In the genomic region with DNA sequence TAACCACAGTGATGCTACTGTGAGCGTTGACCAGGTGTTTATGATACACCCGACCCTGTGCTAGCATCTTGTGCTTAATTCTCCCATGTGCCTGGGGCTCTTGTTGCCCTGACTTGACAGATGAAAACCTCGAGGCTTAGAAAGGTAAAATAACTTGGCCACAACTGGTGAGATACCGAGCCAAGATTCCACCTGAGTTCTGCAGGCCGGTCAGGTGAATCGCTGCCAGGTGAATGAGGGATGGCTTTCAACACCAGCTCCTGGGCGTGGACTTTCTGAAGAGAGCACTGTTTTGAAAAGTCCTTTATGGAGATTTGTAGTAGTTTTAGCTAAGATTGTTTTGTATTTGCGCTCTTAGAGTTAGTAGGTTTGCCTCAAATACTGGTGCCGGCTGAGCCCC, we compare ENCODE assay signal across 25 cellular contexts. TPM values are rescaled to one million over a fixed set of nuclear protein-coding genes. Genes with fewer than 3 reads are reported as not detected.
DNase-seq lines count a peak whose midpoint lies in the region; ATAC-seq and TF ChIP-seq lines count a peak whose summit lies in the region.
"Had no signal": no experiment of that assay in that cellular context is flagged by ENCODE, and none has a peak within 500 bp of the region (broad histone marks: within the 10 kb centered on the region; RNA-seq: fewer than 3 reads in every experiment).

No MANE protein-coding gene starts in this region.

- H3K4me3 Mint-ChIP-seq in MCF 10A (ENCODE audit: unreplicated experiment) = no peak overlapping the region
- H3K4me3 Mint-ChIP-seq in T-helper 17 cell = peak overlapping the region; percentile 63
- H3K4me3 Mint-ChIP-seq in endothelial cell (ENCODE audit: unreplicated experiment) = no peak overlapping the region
- peak overlapping the region; percentile 36 to 77 for H3K4me3 Mint-ChIP-seq in stimulated activated naive CD8-positive, alpha-beta T cell treated with anti-CD3 and anti-CD28 coated beads, Interleukin-15, amount 100 ng/mL, for 72 hours
- H3K4me3 Mint-ChIP-seq: GM23338, nephron had no signal

- CTCF ChIA-PET in MCF 10A (lab: Yijun Ruan, JAX) (interaction anchor here (0.6 to 0.8 kb wide), 2 partner anchors 15 to 145 kb away, joined by 3 to 4 read pairs; no protein-coding TSS in a partner anchor), mammary epithelial cell (lab: Charles Lee; ENCODE audit: low non-redundant PET) (no interaction called here)

- no peaks in the 10 kb centered on the region for H4K20me1 ChIP-seq in mammary epithelial cell (ENCODE audit: insufficient read depth, low read length)

- peaks cover 8% of the 10 kb centered on the region for H3K4me1 Mint-ChIP-seq in MCF 10A (ENCODE audit: insufficient read depth, unreplicated experiment)
- peaks cover 80% of the 10 kb centered on the region for H3K4me1 Mint-ChIP-seq in T-helper 17 cell
- H3K4me1 Mint-ChIP-seq in endothelial cell (ENCODE audit: unreplicated experiment) = peaks cover 29% of the 10 kb centered on the region
- H3K4me1 Mint-ChIP-seq in stimulated activated naive CD8-positive, alpha-beta T cell treated with anti-CD3 and anti-CD28 coated beads, Interleukin-15, amount 100 ng/mL, for 72 hours = peaks cover 98% of the 10 kb centered on the region
- H3K4me1 Mint-ChIP-seq: GM23338 had no signal

- BruUV-seq in MCF 10A (replicated peaks; lab: Mats Ljungman, UMichigan) (no TSS peak), mammary epithelial cell (replicated peaks; lab: Mats Ljungman, UMichigan) (no TSS peak)

- POLR2A ChIA-PET in MCF 10A (lab: Yijun Ruan, JAX) = interaction anchor here (0.9 to 1.3 kb wide), 2 partner anchors 9 to 16 kb away, joined by 3 to 4 read pairs; no protein-coding TSS in a partner anchor

- H3K9me3 Mint-ChIP-seq in MCF 10A (ENCODE audit: unreplicated experiment) = no peaks in the 10 kb centered on the region
- H3K9me3 Mint-ChIP-seq in endothelial cell (ENCODE audit: unreplicated experiment) = no peaks in the 10 kb centered on the region
- no peaks in the 10 kb centered on the region for H3K9me3 Mint-ChIP-seq in stimulated activated naive CD8-positive, alpha-beta T cell treated with anti-CD3 and anti-CD28 coated beads, Interleukin-15, amount 100 ng/mL, for 72 hours
- H3K9me3 Mint-ChIP-seq: GM23338, nephron had no signal

- peaks cover 14% of the 10 kb centered on the region for H3K27me3 ChIP-seq in mammary epithelial cell (ENCODE audit: insufficient read depth, low read length)
- H3K27me3 ChIP-seq in MG63 = peaks cover 3% of the 10 kb centered on the region; the same call in 1 of the 2 replicates
- H3K27me3 ChIP-seq: body of pancreas, hepatocyte, ovary, transverse colon had no signal

- no peak overlapping the region for H3K9ac ChIP-seq in mammary epithelial cell (ENCODE audit: insufficient read depth, low read length)
- H3K9ac ChIP-seq: SK-N-SH had no signal

- TF ChIP-seq CTCF in MCF 10A (IDR thresholded peaks at IDR 0.05; ENCODE audit: unreplicated experiment) (no peak), mammary epithelial cell (conservative IDR thresholded peaks at IDR 0.05 in 1 of 2, IDR thresholded peaks at IDR 0.05 in 1 of 2; ENCODE audit: extremely low read depth in 1 of 2, insufficient read depth in 1 of 2, low read depth in 1 of 2, low read length in 2 of 2) (no peak), endothelial cell (IDR thresholded peaks at IDR 0.05; ENCODE audit: unreplicated experiment) (no peak)

- H2AFZ ChIP-seq in mammary epithelial cell (ENCODE audit: low read depth, low read length) = no peak overlapping the region
- H2AFZ ChIP-seq: GM23338, hepatocyte had no signal

- no peaks in the 10 kb centered on the region for H3K79me2 ChIP-seq in mammary epithelial cell (ENCODE audit: insufficient read depth, low read length)
- H3K79me2 ChIP-seq: hepatocyte had no signal

- intact Hi-C loops in MCF 10A (cut with micrococcal nuclease) (no loop called here), mammary epithelial cell (cut with micrococcal nuclease) (no loop called here)

- no peak overlapping the region for H3K4me2 ChIP-seq in mammary epithelial cell (ENCODE audit: insufficient read depth, low read depth, low read length)
- H3K4me2 ChIP-seq: GM23338, hepatocyte, SK-N-SH had no signal

- no peaks in the 10 kb centered on the region for H3K36me3 Mint-ChIP-seq in MCF 10A (ENCODE audit: insufficient read depth, unreplicated experiment)
- H3K36me3 Mint-ChIP-seq in T-helper 17 cell (ENCODE audit: low read depth) = peaks cover 10% of the 10 kb centered on the region
- H3K36me3 Mint-ChIP-seq in endothelial cell (ENCODE audit: low read depth, unreplicated experiment) = no peaks in the 10 kb centered on the region

- no peak for ATAC-seq in T-helper 17 cell
- no peak for ATAC-seq in stimulated activated naive CD8-positive, alpha-beta T cell treated with anti-CD3 and anti-CD28 coated beads, Interleukin-15, amount 100 ng/mL, for 72 hours
- ATAC-seq: body of pancreas, GM23338, left lobe of liver had no signal

- H3K4me1 ChIP-seq in mammary epithelial cell (ENCODE audit: insufficient read depth, low read length) = no peaks in the 10 kb centered on the region
- H3K4me1 ChIP-seq: body of pancreas had no signal

- no peak overlapping the region for H3K27ac ChIP-seq in mammary epithelial cell (ENCODE audit: insufficient read depth, low read depth, low read length)
- H3K27ac ChIP-seq: body of pancreas, hepatocyte, ovary, WERI-Rb-1 had no signal

- in situ Hi-C loops in mammary epithelial cell (cut with MboI; ENCODE audit: low sequenced_read_pairs in 2 of 2) = no loop called here

- DNase-seq in MCF 10A (ENCODE audit: unreplicated experiment) (peak; percentile 17), mammary epithelial cell (no peak), T-helper 17 cell (no peak), endothelial cell (ENCODE audit: low spot score) (no peak), NOMO-1 treated with dmso at 0.1 percent for 144 hours (lab: John Stamatoyannopoulos, UW; ENCODE audit: unreplicated experiment) (no peak), MG63 (no peak)
- no peak for DNase-seq in stimulated activated naive CD8-positive, alpha-beta T cell treated with anti-CD3 and anti-CD28 coated beads, Interleukin-15, amount 100 ng/mL, for 72 hours
- DNase-seq: activated CD4-positive, alpha-beta T cell treated with anti-CD3 and anti-CD28 coated beads, Interleukin-2, amount 50 U/mL, for 1 hour; activated T-cell treated with anti-CD3 and anti-CD28 coated beads, Interleukin-2, amount 50 U/mL, for 1 hour; body of pancreas; COR-L47; DND-41; NCI-H2081 treated with DMSO at 0.1 percent for 48 hours; NCI-H774; ovary; SK-N-SH; spleen; stomach; T-helper 9 cell; transverse colon; WERI-Rb-1 had no signal

- dilution Hi-C loops in mammary epithelial cell (cut with HindIII; ENCODE audit: low sequenced_read_pairs) = no loop called here

- no peaks in the 10 kb centered on the region for H3K36me3 ChIP-seq in mammary epithelial cell (ENCODE audit: insufficient read depth, low read length)
- no peaks in the 10 kb centered on the region for H3K36me3 ChIP-seq in MG63
- H3K36me3 ChIP-seq: ovary, spleen, stomach, transverse colon, WERI-Rb-1 had no signal

- H3K9me3 ChIP-seq in mammary epithelial cell (replicated peaks; ENCODE audit: insufficient read depth, low read length) (no peaks in the 10 kb centered on the region), T-helper 17 cell (ENCODE audit: control insufficient read depth, low read length, poor library complexity, severe bottlenecking) (no peaks in the 10 kb centered on the region), MG63 (no peaks in the 10 kb centered on the region)
- H3K9me3 ChIP-seq: body of pancreas, ovary, SK-N-SH, spleen, stomach, transverse colon had no signal

- H3K27ac Mint-ChIP-seq in MCF 10A (ENCODE audit: low read depth, unreplicated experiment) (no peak overlapping the region), T-helper 17 cell (peak overlapping the region; percentile 100), endothelial cell (ENCODE audit: unreplicated experiment) (peak overlapping the region; percentile 99)
- H3K27ac Mint-ChIP-seq in stimulated activated naive CD8-positive, alpha-beta T cell treated with anti-CD3 and anti-CD28 coated beads, Interleukin-15, amount 100 ng/mL, for 72 hours = peak overlapping the region; percentile 43 to 77
- H3K27ac Mint-ChIP-seq: GM23338, nephron had no signal

- H3K4me3 ChIP-seq in mammary epithelial cell (replicated peaks in 1 of 3; ENCODE audit: insufficient read depth in 1 of 3, low read depth in 2 of 3, low read length in 3 of 3) (no peak overlapping the region), MG63 (no peak overlapping the region)
- H3K4me3 ChIP-seq: body of pancreas, GM23338, hepatocyte, ovary, stomach, transverse colon had no signal

- peaks cover 61% of the 10 kb centered on the region for H3K27me3 Mint-ChIP-seq in MCF 10A (ENCODE audit: insufficient read depth, unreplicated experiment)
- H3K27me3 Mint-ChIP-seq in T-helper 17 cell = no peaks in the 10 kb centered on the region
- H3K27me3 Mint-ChIP-seq in endothelial cell (ENCODE audit: unreplicated experiment) = peaks cover 15% of the 10 kb centered on the region
- H3K27me3 Mint-ChIP-seq in stimulated activated naive CD8-positive, alpha-beta T cell treated with anti-CD3 and anti-CD28 coated beads, Interleukin-15, amount 100 ng/mL, for 72 hours = no peaks in the 10 kb centered on the region

- 27% methylated on average over 9 of the region's 9 CpGs for WGBS in mammary epithelial cell (ENCODE audit: low coverage, missing lambda C conversion rate)

RNA-seq across cellular contexts. Expression of gene ZNF831, which starts 12.2 kb away (rescaled TPM):
- total RNA-seq in MCF 10A (2022) (not detected in 2 replicates), mammary epithelial cell (not detected), T-helper 17 cell (10 to 100 TPM; 37.8 to 42.0 TPM), endothelial cell (ENCODE audit: unreplicated experiment) (0.56 TPM)
- not detected for polyA plus RNA-seq in mammary epithelial cell
- polyA minus RNA-seq in mammary epithelial cell = 0.05 TPM
- total RNA-seq in MG63 (2014; rRNA removed; shearing (Covaris generic); ENCODE audit: low replicate concordance) = not detected in 2 replicates
- total RNA-seq: GM23338, hepatocyte had no signal
- polyA plus RNA-seq: GM23338, hepatocyte, SK-N-SH had no signal

Comparison
In these comparisons a context has a peak if more than half of its experiments do, and no peak if none do; other contexts are left out.
1. H3K4me3 Mint-ChIP-seq: peak in T-helper 17 cell (single experiment) and stimulated activated naive CD8-positive, alpha-beta T cell treated with anti-CD3 and anti-CD28 coated beads, Interleukin-15, amount 100 ng/mL, for 72 hours (2 of 2); none in MCF 10A (single experiment) and endothelial cell (single experiment).
2. RNA of gene ZNF831, which starts 12.2 kb away (total RNA-seq): 37.8 to 42.0 TPM in T-helper 17 cell; 0.56 TPM in endothelial cell (single experiment), not detected in MCF 10A, not detected in mammary epithelial cell and not detected in MG63; every median in the first group is over 10 times any median in the second.